In the genomic region with DNA sequence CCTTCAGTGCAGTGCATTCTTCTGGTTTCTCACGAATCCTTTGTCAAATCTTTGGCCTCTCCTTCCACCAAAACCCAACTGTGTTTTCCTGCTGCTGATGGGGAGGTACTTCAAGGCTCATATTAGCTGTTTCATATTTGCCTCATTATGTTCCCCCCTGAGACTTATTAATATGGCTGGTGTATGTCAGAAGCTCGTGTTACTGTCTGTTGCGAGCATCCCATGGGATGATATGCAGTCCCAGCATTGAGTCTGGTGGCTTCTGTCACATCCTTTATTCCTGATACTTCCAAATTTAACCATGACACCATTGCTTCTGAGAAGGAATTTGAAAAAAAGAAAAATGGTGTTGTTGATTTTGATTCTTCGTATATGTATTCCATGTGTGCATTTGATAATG, we compare ENCODE assay signal across 19 cellular contexts.
DNase-seq lines count a peak whose midpoint lies in the region; TF ChIP-seq lines count a peak whose summit lies in the region.
"Had no signal": no experiment of that assay in that cellular context is flagged by ENCODE, and none has a peak within 500 bp of the region (broad histone marks: within the 10 kb centered on the region; RNA-seq: fewer than 3 reads in every experiment).

No MANE protein-coding gene starts in this region.

- H3K79me2 ChIP-seq in mammary epithelial cell (ENCODE audit: insufficient read depth, low read length) (no peaks in the 10 kb centered on the region), neural progenitor cell (ENCODE audit: low read depth) (no peaks in the 10 kb centered on the region)

- H3K4me1 ChIP-seq in mammary epithelial cell (ENCODE audit: insufficient read depth, low read length), result no peaks in the 10 kb centered on the region
- no peaks in the 10 kb centered on the region for H3K4me1 ChIP-seq in neural progenitor cell

- H3K36me3 Mint-ChIP-seq in MCF 10A (ENCODE audit: insufficient read depth, unreplicated experiment), result peaks cover 69% of the 10 kb centered on the region
- no peaks in the 10 kb centered on the region for H3K36me3 Mint-ChIP-seq in glutamatergic neuron (ENCODE audit: unreplicated experiment)
- H3K36me3 Mint-ChIP-seq in neural progenitor cell, result peaks cover 24% of the 10 kb centered on the region
- H3K36me3 Mint-ChIP-seq: CD4-positive, CD25-positive, alpha-beta regulatory T cell; CD8-positive, alpha-beta memory T cell had no signal

- no peaks in the 10 kb centered on the region for H3K27me3 ChIP-seq in mammary epithelial cell (ENCODE audit: insufficient read depth, low read length)
- H3K27me3 ChIP-seq in neural progenitor cell, result no peaks in the 10 kb centered on the region

- H3K27ac ChIP-seq in mammary epithelial cell (ENCODE audit: insufficient read depth, low read depth, low read length) (no peak overlapping the region), neural progenitor cell (no peak overlapping the region)

- H3K4me2 ChIP-seq in mammary epithelial cell (ENCODE audit: insufficient read depth, low read depth, low read length) (no peak overlapping the region), neural progenitor cell (no peak overlapping the region)

- DNase-seq in MCF 10A (ENCODE audit: unreplicated experiment), result no peak
- DNase-seq in mammary epithelial cell, result no peak
- peak; percentile 55 for DNase-seq in SK-N-DZ (ENCODE audit: low spot score)
- no peak for DNase-seq in glutamatergic neuron
- no peak for DNase-seq in HT-29 (ENCODE audit: low spot score)
- no peak for DNase-seq in neural progenitor cell (ENCODE audit: low spot score)
- DNase-seq in NCI-H226, result no peak
- DNase-seq: 8988T; C1 segment of cervical spinal cord; CD4-positive, CD25-positive, alpha-beta regulatory T cell; CD8-positive, alpha-beta memory T cell; COR-L47; DMS 273 treated with DMSO at 0.1 percent for 48 hours; DMS53; DND-41; EL had no signal

- WGBS in mammary epithelial cell (ENCODE audit: low coverage, missing lambda C conversion rate), result 98% methylated on average over 4 of the region's 4 CpGs

- peaks cover 7% of the 10 kb centered on the region for H3K9me3 Mint-ChIP-seq in MCF 10A (ENCODE audit: unreplicated experiment)
- H3K9me3 Mint-ChIP-seq in glutamatergic neuron (ENCODE audit: unreplicated experiment), result peaks cover 2% of the 10 kb centered on the region
- no peaks in the 10 kb centered on the region for H3K9me3 Mint-ChIP-seq in neural progenitor cell

- in situ Hi-C loops in mammary epithelial cell (cut with MboI; ENCODE audit: low sequenced_read_pairs in 2 of 2), result no loop called here

- BruUV-seq in MCF 10A (replicated peaks; lab: Mats Ljungman, UMichigan) (no TSS peak), mammary epithelial cell (replicated peaks; lab: Mats Ljungman, UMichigan) (no TSS peak)

- H2AFZ ChIP-seq in mammary epithelial cell (ENCODE audit: low read depth, low read length) (no peak overlapping the region), neural progenitor cell (replicated peaks) (no peak overlapping the region)

- H3K4me3 Mint-ChIP-seq in MCF 10A (ENCODE audit: unreplicated experiment) (no peak overlapping the region), glutamatergic neuron (ENCODE audit: unreplicated experiment) (peak overlapping the region; percentile 61), neural progenitor cell (no peak overlapping the region)
- H3K4me3 Mint-ChIP-seq: B cell; CD4-positive, CD25-positive, alpha-beta regulatory T cell; CD8-positive, alpha-beta memory T cell had no signal

- H3K36me3 ChIP-seq in mammary epithelial cell (ENCODE audit: insufficient read depth, low read length) (peaks cover 10% of the 10 kb centered on the region), neural progenitor cell (no peaks in the 10 kb centered on the region)

- intact Hi-C loops in MCF 10A (cut with micrococcal nuclease) (no loop called here), mammary epithelial cell (cut with micrococcal nuclease) (no loop called here)

- no peaks in the 10 kb centered on the region for H3F3A ChIP-seq in neural progenitor cell (ENCODE audit: low read depth)

- H3K27me3 Mint-ChIP-seq in MCF 10A (ENCODE audit: insufficient read depth, unreplicated experiment) (no peaks in the 10 kb centered on the region), glutamatergic neuron (ENCODE audit: unreplicated experiment) (peaks cover 6% of the 10 kb centered on the region), neural progenitor cell (ENCODE audit: insufficient read depth, low read depth) (no peaks in the 10 kb centered on the region)
- H3K27me3 Mint-ChIP-seq: B cell; CD4-positive, CD25-positive, alpha-beta regulatory T cell had no signal

- H4K20me1 ChIP-seq in mammary epithelial cell (ENCODE audit: insufficient read depth, low read length), result no peaks in the 10 kb centered on the region
- no peaks in the 10 kb centered on the region for H4K20me1 ChIP-seq in neural progenitor cell (ENCODE audit: low read depth)

- dilution Hi-C loops in mammary epithelial cell (cut with HindIII; ENCODE audit: low sequenced_read_pairs), result no loop called here

- H3K4me1 Mint-ChIP-seq in MCF 10A (ENCODE audit: insufficient read depth, unreplicated experiment), result peaks cover 9% of the 10 kb centered on the region
- peaks cover 13% of the 10 kb centered on the region for H3K4me1 Mint-ChIP-seq in glutamatergic neuron (ENCODE audit: low read depth, unreplicated experiment)
- no peaks in the 10 kb centered on the region for H3K4me1 Mint-ChIP-seq in neural progenitor cell
- H3K4me1 Mint-ChIP-seq: B cell; CD4-positive, CD25-positive, alpha-beta regulatory T cell; CD8-positive, alpha-beta memory T cell had no signal

- CTCF ChIA-PET in MCF 10A (lab: Yijun Ruan, JAX) (no interaction called here), mammary epithelial cell (lab: Charles Lee; ENCODE audit: low non-redundant PET) (no interaction called here)

- TF ChIP-seq CTCF in MCF 10A (IDR thresholded peaks at IDR 0.05; ENCODE audit: unreplicated experiment) (no peak), mammary epithelial cell (conservative IDR thresholded peaks at IDR 0.05 in 1 of 2, IDR thresholded peaks at IDR 0.05 in 1 of 2; ENCODE audit: extremely low read depth in 1 of 2, insufficient read depth in 1 of 2, low read depth in 1 of 2, low read length in 2 of 2) (no peak), glutamatergic neuron (IDR thresholded peaks at IDR 0.05; ENCODE audit: partially characterized antibody, unreplicated experiment) (no peak), neural progenitor cell (IDR thresholded peaks at IDR 0.05) (no peak)

- H3K9ac ChIP-seq in mammary epithelial cell (ENCODE audit: insufficient read depth, low read length) (no peak overlapping the region), neural progenitor cell (no peak overlapping the region)

- no peaks in the 10 kb centered on the region for H3K9me3 ChIP-seq in mammary epithelial cell (replicated peaks; ENCODE audit: insufficient read depth, low read length)
- no peaks in the 10 kb centered on the region for H3K9me3 ChIP-seq in neural progenitor cell (ENCODE audit: low read depth)
- H3K9me3 ChIP-seq: HAP-1 had no signal

- H3K27ac Mint-ChIP-seq in MCF 10A (ENCODE audit: low read depth, unreplicated experiment) (peak overlapping the region; percentile 40), glutamatergic neuron (ENCODE audit: unreplicated experiment) (peak overlapping the region; percentile 90), neural progenitor cell (no peak overlapping the region)
- H3K27ac Mint-ChIP-seq: B cell; CD8-positive, alpha-beta memory T cell had no signal

- H3K4me3 ChIP-seq in mammary epithelial cell (replicated peaks in 1 of 3; ENCODE audit: insufficient read depth in 1 of 3, low read depth in 2 of 3, low read length in 3 of 3) (no peak overlapping the region), neural progenitor cell (no peak overlapping the region)
- H3K4me3 ChIP-seq: GM12878, HAP-1 had no signal

- POLR2A ChIA-PET in MCF 10A (lab: Yijun Ruan, JAX), result no interaction called here
